ENCODE assay signal across 8 cellular contexts in the genomic region with DNA sequence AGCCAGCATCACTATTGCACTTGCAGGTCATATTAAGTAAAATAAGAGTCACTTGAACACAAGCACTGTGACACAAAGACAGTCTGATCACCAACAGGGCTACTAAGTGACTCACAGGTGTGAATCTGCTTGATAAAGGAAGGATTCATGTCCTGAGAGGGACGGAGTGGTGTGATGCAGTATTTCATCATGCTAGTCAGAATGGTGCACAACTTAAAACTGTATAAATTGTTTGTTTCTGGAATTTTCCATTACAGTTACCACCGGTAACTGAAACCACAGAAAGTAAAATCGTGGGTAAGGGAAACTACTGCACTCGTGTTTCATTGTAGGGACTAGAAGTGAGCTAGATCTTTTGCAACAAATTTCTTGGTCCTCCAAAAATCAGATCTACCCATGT.
DNase-seq lines count a peak whose midpoint lies in the region; ATAC-seq and TF ChIP-seq lines count a peak whose summit lies in the region.
"Had no signal": no experiment of that assay in that cellular context is flagged by ENCODE, and none has a peak within 500 bp of the region (broad histone marks: within the 10 kb centered on the region; RNA-seq: fewer than 3 reads in every experiment).

No MANE protein-coding gene starts in this region.

- no peak for TF ChIP-seq CTCF in heart right ventricle (IDR thresholded peaks at IDR 0.05)

- peaks cover 0 to 31% (median 14%) of the 10 kb centered on the region in 9 donors for H3K4me1 ChIP-seq in heart right ventricle

- H3K9me3 Mint-ChIP-seq in activated T-helper 1 cell treated with anti-CD3 and anti-CD28 coated beads, Interleukin-12 subunit alpha, Interleukin-12 subunit beta, Interleukin-2, Interleukin-4 antibody, amounts not matched to agents 30 ng/mL and 10 ng/mL and 1 ng/mL, durations not matched to agents 14 hours and 24 hours and 36 hours = peaks cover 6% of the 10 kb centered on the region

- no peaks in the 10 kb centered on the region for H3K9me3 ChIP-seq in heart right ventricle

- H3K27me3 ChIP-seq in heart right ventricle = peaks cover 0 to 35% (median 5%) of the 10 kb centered on the region in 7 donors

- H3K27me3 Mint-ChIP-seq in activated T-helper 1 cell treated with anti-CD3 and anti-CD28 coated beads, Interleukin-12 subunit alpha, Interleukin-12 subunit beta, Interleukin-2, Interleukin-4 antibody, amounts not matched to agents 30 ng/mL and 10 ng/mL and 1 ng/mL, durations not matched to agents 14 hours and 24 hours and 36 hours (ENCODE audit: insufficient read depth) = no peaks in the 10 kb centered on the region

- peak; percentile 49 for DNase-seq in activated T-helper 1 cell treated with anti-CD3 and anti-CD28 coated beads, Interleukin-12 subunit alpha, Interleukin-12 subunit beta, Interleukin-2, Interleukin-4 antibody, amounts not matched to agents 30 ng/mL and 10 ng/mL and 1 ng/mL, durations not matched to agents 14 hours and 24 hours and 36 hours (ENCODE audit: low spot score)
- DNase-seq in stimulated activated CD4-positive, alpha-beta T cell treated with anti-CD3 and anti-CD28 coated beads, Interleukin-1b, Interleukin-23, amount 100 ng/mL, for 48 hours = peak; percentile 68
- no peak for DNase-seq in heart right ventricle
- DNase-seq in NCI-H146 treated with DMSO at 0.1 percent for 48 hours (lab: John Stamatoyannopoulos, UW; ENCODE audit: unreplicated experiment) = no peak
- DNase-seq in NCI-H2029 (lab: John Stamatoyannopoulos, UW) = no peak

- H3K27ac Mint-ChIP-seq in activated T-helper 1 cell treated with anti-CD3 and anti-CD28 coated beads, Interleukin-12 subunit alpha, Interleukin-12 subunit beta, Interleukin-2, Interleukin-4 antibody, amounts not matched to agents 30 ng/mL and 10 ng/mL and 1 ng/mL, durations not matched to agents 14 hours and 24 hours and 36 hours = peak overlapping the region; percentile 97

- no peak overlapping the region for H3K4me3 ChIP-seq in heart right ventricle

- intact Hi-C loops in activated T-helper 1 cell treated with anti-CD3 and anti-CD28 coated beads, Interleukin-12 subunit alpha, Interleukin-12 subunit beta, Interleukin-2, Interleukin-4 antibody, amounts not matched to agents 30 ng/mL and 10 ng/mL and 1 ng/mL, durations not matched to agents 14 hours and 24 hours and 36 hours (cut with micrococcal nuclease) = loop anchor here (1.0 to 5.0 kb wide), 8 partner anchors 18 to 526 kb away; a partner anchor contains a TSS
- intact Hi-C loops in heart right ventricle (cut with DNase I) = no loop called here

- H3K4me1 Mint-ChIP-seq in activated T-helper 1 cell treated with anti-CD3 and anti-CD28 coated beads, Interleukin-12 subunit alpha, Interleukin-12 subunit beta, Interleukin-2, Interleukin-4 antibody, amounts not matched to agents 30 ng/mL and 10 ng/mL and 1 ng/mL, durations not matched to agents 14 hours and 24 hours and 36 hours (ENCODE audit: low read depth) = peaks cover 76% of the 10 kb centered on the region

- peak overlapping the region; percentile 73 for H3K4me3 Mint-ChIP-seq in activated T-helper 1 cell treated with anti-CD3 and anti-CD28 coated beads, Interleukin-12 subunit alpha, Interleukin-12 subunit beta, Interleukin-2, Interleukin-4 antibody, amounts not matched to agents 30 ng/mL and 10 ng/mL and 1 ng/mL, durations not matched to agents 14 hours and 24 hours and 36 hours

- WGBS in heart right ventricle, 2 donors = 88 to 94% methylated on average over 4 of the region's 4 CpGs

- H3K36me3 Mint-ChIP-seq in activated T-helper 1 cell treated with anti-CD3 and anti-CD28 coated beads, Interleukin-12 subunit alpha, Interleukin-12 subunit beta, Interleukin-2, Interleukin-4 antibody, amounts not matched to agents 30 ng/mL and 10 ng/mL and 1 ng/mL, durations not matched to agents 14 hours and 24 hours and 36 hours (ENCODE audit: low read depth) = peaks cover 7% of the 10 kb centered on the region

- H3K27ac ChIP-seq in heart right ventricle = no peak overlapping the region

- ATAC-seq in GM19467 (IDR thresholded peaks at IDR 0.05; ENCODE audit: unreplicated experiment) = peak; percentile 58
- ATAC-seq in HG03159 (IDR thresholded peaks at IDR 0.05; ENCODE audit: unreplicated experiment) = peak; percentile 62
- ATAC-seq in heart right ventricle = no peak
- ATAC-seq: naive thymus-derived CD4-positive, alpha-beta T cell had no signal

- no peaks in the 10 kb centered on the region for H3K36me3 ChIP-seq in heart right ventricle

Comparison
In these comparisons a context has a peak if more than half of its experiments do, and no peak if none do; other contexts are left out.
1. ATAC-seq: peak in GM19467 (single experiment) and HG03159 (single experiment); none in heart right ventricle (0 of 8).
2. DNase-seq: peak in activated T-helper 1 cell treated with anti-CD3 and anti-CD28 coated beads, Interleukin-12 subunit alpha, Interleukin-12 subunit beta, Interleukin-2, Interleukin-4 antibody, amounts not matched to agents 30 ng/mL and 10 ng/mL and 1 ng/mL, durations not matched to agents 14 hours and 24 hours and 36 hours (single experiment) and stimulated activated CD4-positive, alpha-beta T cell treated with anti-CD3 and anti-CD28 coated beads, Interleukin-1b, Interleukin-23, amount 100 ng/mL, for 48 hours (single experiment); none in heart right ventricle (0 of 2), NCI-H146 treated with DMSO at 0.1 percent for 48 hours (single experiment) and NCI-H2029 (single experiment).